22 cellular contexts compared by ENCODE assay signal in genomic region chr2:239910404-239910803, GRCh38.
DNase-seq lines count a peak whose midpoint lies in the region; ATAC-seq and TF ChIP-seq lines count a peak whose summit lies in the region.
"Had no signal": no experiment of that assay in that cellular context is flagged by ENCODE, and none has a peak within 500 bp of the region (broad histone marks: within the 10 kb centered on the region; RNA-seq: fewer than 3 reads in every experiment).

No MANE protein-coding gene starts in this region.

- no peaks in the 10 kb centered on the region for H3K27me3 Mint-ChIP-seq in activated CD8-positive, alpha-beta memory T cell treated with anti-CD3 and anti-CD28 coated beads, Interleukin-2, amount 10 ng/mL, durations not matched to agents 7 days and 5 days
- H3K27me3 Mint-ChIP-seq in IgD-negative memory B cell = peaks cover 2% of the 10 kb centered on the region
- H3K27me3 Mint-ChIP-seq: progenitor cell of endocrine pancreas had no signal

- H3K36me3 ChIP-seq in upper lobe of right lung = no peaks in the 10 kb centered on the region
- H3K36me3 ChIP-seq: gastrocnemius medialis, left lung, sigmoid colon, tibial nerve had no signal

- no peak for TF ChIP-seq CTCF in upper lobe of right lung (IDR thresholded peaks at IDR 0.05)

- H3K36me3 Mint-ChIP-seq in activated CD8-positive, alpha-beta memory T cell treated with anti-CD3 and anti-CD28 coated beads, Interleukin-2, amount 10 ng/mL, durations not matched to agents 7 days and 5 days = no peaks in the 10 kb centered on the region
- H3K36me3 Mint-ChIP-seq in IgD-negative memory B cell = no peaks in the 10 kb centered on the region

- intact Hi-C loops in upper lobe of right lung (cut with DNase I) = no loop called here

- ATAC-seq in activated CD8-positive, alpha-beta memory T cell treated with anti-CD3 and anti-CD28 coated beads, Interleukin-2, amount 10 ng/mL, durations not matched to agents 7 days and 5 days = no peak
- ATAC-seq in upper lobe of right lung = no peak

- no peak overlapping the region for H3K4me3 Mint-ChIP-seq in activated CD8-positive, alpha-beta memory T cell treated with anti-CD3 and anti-CD28 coated beads, Interleukin-2, amount 10 ng/mL, durations not matched to agents 7 days and 5 days
- H3K4me3 Mint-ChIP-seq in IgD-negative memory B cell = peak overlapping the region; percentile 39 to 74 (median 46)

- CTCF ChIA-PET in activated CD8-positive, alpha-beta memory T cell treated with anti-CD3 and anti-CD28 coated beads, Interleukin-2, amount 10 ng/mL, durations not matched to agents 7 days and 5 days (lab: Charles Lee) = interaction anchor here (0.8 kb wide), 1 partner anchor 80 kb away, joined by 3 read pairs; no protein-coding TSS in a partner anchor

- peaks cover 15% of the 10 kb centered on the region for H3K4me1 ChIP-seq in upper lobe of right lung
- H3K4me1 ChIP-seq: gastrocnemius medialis, sigmoid colon had no signal

- no peak for DNase-seq in activated CD8-positive, alpha-beta memory T cell treated with anti-CD3 and anti-CD28 coated beads, Interleukin-2, amount 10 ng/mL, durations not matched to agents 7 days and 5 days
- no peak for DNase-seq in activated CD8-positive, alpha-beta memory T cell treated with anti-CD3 and anti-CD28 coated beads, Interleukin-2, amount 50 U/mL, for 48 hours
- DNase-seq in islet precursor cell = peak; percentile 23
- DNase-seq in upper lobe of right lung = no peak
- DNase-seq in OCI-M2 (lab: John Stamatoyannopoulos, UW; ENCODE audit: unreplicated experiment) = no peak
- DNase-seq in NCI-H2029 treated with DMSO at 0.1 percent for 48 hours (lab: John Stamatoyannopoulos, UW) = no peak
- no peak for DNase-seq in activated effector memory CD4-positive, alpha-beta T cell treated with Interleukin-2 at 50 U/mL for 16 hours
- DNase-seq: activated naive CD4-positive, alpha-beta T cell treated with anti-CD3 and anti-CD28 coated beads, Interleukin-2, amount 50 U/mL, for 16 hours; activated T-cell treated with anti-CD3 and anti-CD28 coated beads for 4 hours; Calu3; cortex of kidney; gastrocnemius medialis; hypothalamus; Kasumi-1; left lung; mucosa of descending colon; sigmoid colon; stimulated activated CD4-positive, alpha-beta T cell treated with anti-CD3 and anti-CD28 coated beads, Interleukin-15, amount 100 ng/mL, for 24 hours had no signal

- no peaks in the 10 kb centered on the region for H3K27me3 ChIP-seq in upper lobe of right lung
- H3K27me3 ChIP-seq: gastrocnemius medialis, left lung, sigmoid colon, tibial nerve had no signal

- H3K9me3 Mint-ChIP-seq in activated CD8-positive, alpha-beta memory T cell treated with anti-CD3 and anti-CD28 coated beads, Interleukin-2, amount 10 ng/mL, durations not matched to agents 7 days and 5 days (ENCODE audit: low read depth) = no peaks in the 10 kb centered on the region
- peaks cover 0 to 4% (median 0%) of the 10 kb centered on the region in 3 donors for H3K9me3 Mint-ChIP-seq in IgD-negative memory B cell

- H3K4me1 Mint-ChIP-seq in activated CD8-positive, alpha-beta memory T cell treated with anti-CD3 and anti-CD28 coated beads, Interleukin-2, amount 10 ng/mL, durations not matched to agents 7 days and 5 days = peaks cover 24% of the 10 kb centered on the region
- peaks cover 22 to 25% (median 25%) of the 10 kb centered on the region in 3 donors for H3K4me1 Mint-ChIP-seq in IgD-negative memory B cell

- H3K27ac ChIP-seq in upper lobe of right lung = peak overlapping the region; percentile 51
- H3K27ac ChIP-seq: gastrocnemius medialis, sigmoid colon, tibial nerve had no signal

- H3K27ac Mint-ChIP-seq in activated CD8-positive, alpha-beta memory T cell treated with anti-CD3 and anti-CD28 coated beads, Interleukin-2, amount 10 ng/mL, durations not matched to agents 7 days and 5 days = peak overlapping the region; percentile 91
- peak overlapping the region; percentile 67 to 89 (median 85) for H3K27ac Mint-ChIP-seq in IgD-negative memory B cell
- H3K27ac Mint-ChIP-seq: progenitor cell of endocrine pancreas had no signal

- no peaks in the 10 kb centered on the region for H3K9me3 ChIP-seq in upper lobe of right lung
- H3K9me3 ChIP-seq: gastrocnemius medialis, left lung, mucosa of descending colon, sigmoid colon had no signal

- H3K4me3 ChIP-seq in upper lobe of right lung = no peak overlapping the region
- H3K4me3 ChIP-seq: A549, gastrocnemius medialis, left lung, mucosa of descending colon, sigmoid colon, tibial nerve had no signal
